ENCODE assay signal across 8 cellular contexts in the genomic region with DNA sequence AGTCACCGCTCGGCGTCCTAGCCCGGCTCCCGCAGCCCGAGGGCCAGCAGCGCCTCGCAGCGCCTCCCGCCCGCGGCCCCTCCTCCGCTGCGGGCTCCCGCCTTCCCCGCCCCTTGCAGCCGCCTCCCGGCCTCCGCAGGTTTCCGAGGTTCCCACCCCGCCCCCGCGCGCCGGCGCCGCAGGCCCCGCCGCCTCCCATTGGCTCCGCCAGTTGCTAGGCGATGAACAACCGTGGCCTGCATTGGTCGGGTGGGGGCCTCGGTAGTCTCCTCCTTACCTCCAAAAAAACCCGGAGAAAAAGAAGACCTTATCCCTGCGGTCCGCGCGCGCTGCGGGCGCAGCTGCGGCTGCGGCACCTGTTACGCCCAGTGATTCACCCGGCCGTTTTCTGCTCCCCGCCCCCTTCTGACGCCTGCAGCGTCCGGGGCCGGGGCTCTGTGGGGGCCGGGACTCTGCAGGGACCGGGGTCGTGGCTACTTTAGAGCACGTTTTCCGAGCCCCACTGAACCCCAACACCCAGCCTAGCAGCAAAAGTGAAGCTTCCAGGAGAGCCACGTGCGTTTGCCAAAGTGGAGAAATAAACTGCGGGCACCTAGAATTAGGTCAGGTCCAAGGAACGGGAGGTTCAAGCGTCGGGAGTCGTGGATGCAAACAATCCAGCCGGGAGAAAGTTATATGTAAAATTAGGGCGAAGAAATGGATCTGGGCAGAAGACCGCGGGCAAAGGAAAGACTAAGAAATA. TPM values are rescaled to one million over a fixed set of nuclear protein-coding genes. Genes with fewer than 3 reads are reported as not detected.
DNase-seq lines count a peak whose midpoint lies in the region; ATAC-seq and TF ChIP-seq lines count a peak whose summit lies in the region.

A gene with protein sequence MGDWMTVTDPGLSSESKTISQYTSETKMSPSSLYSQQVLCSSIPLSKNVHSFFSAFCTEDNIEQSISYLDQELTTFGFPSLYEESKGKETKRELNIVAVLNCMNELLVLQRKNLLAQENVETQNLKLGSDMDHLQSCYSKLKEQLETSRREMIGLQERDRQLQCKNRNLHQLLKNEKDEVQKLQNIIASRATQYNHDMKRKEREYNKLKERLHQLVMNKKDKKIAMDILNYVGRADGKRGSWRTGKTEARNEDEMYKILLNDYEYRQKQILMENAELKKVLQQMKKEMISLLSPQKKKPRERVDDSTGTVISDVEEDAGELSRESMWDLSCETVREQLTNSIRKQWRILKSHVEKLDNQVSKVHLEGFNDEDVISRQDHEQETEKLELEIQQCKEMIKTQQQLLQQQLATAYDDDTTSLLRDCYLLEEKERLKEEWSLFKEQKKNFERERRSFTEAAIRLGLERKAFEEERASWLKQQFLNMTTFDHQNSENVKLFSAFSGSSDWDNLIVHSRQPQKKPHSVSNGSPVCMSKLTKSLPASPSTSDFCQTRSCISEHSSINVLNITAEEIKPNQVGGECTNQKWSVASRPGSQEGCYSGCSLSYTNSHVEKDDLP (minus strand): TSS at position 65 of the 742 bp plus-strand sequence. CDS start 19,242 bp downstream, outside the sequence.

- no peaks in the 10 kb centered on the region for H3K9me3 ChIP-seq in SK-N-SH
- H3K9me3 ChIP-seq in suprapubic skin, result no peaks in the 10 kb centered on the region

- H4K20me1 ChIP-seq in SK-N-SH (ENCODE audit: insufficient read depth), result no peaks in the 10 kb centered on the region; the same call in 1 of the 2 replicates

- H3K79me2 ChIP-seq in SK-N-SH (ENCODE audit: insufficient read depth), result peaks cover 43% of the 10 kb centered on the region

- no peaks in the 10 kb centered on the region for H3K36me3 Mint-ChIP-seq in activated naive CD4-positive, alpha-beta T cell treated with anti-CD3 and anti-CD28 coated beads, Interleukin-2, amount 50 U/mL, for 24 hours

- TF ChIP-seq EP300 in SK-N-SH (IDR thresholded peaks at IDR 0.05; ENCODE audit: borderline replicate concordance in 1 of 2, low read depth in 1 of 2, low read length in 1 of 2), result 0 out of 4 replicates have a peak, but pooled peaks of 1 of the 2 experiments have one; percentile 34
- no peak for TF ChIP-seq EP300 in suprapubic skin (IDR thresholded peaks at IDR 0.05)

- CTCF ChIA-PET in GM10248 (lab: Yijun Ruan, JAX) (interaction anchor here (1.1 kb wide), 1 partner anchor 62 kb away, joined by 3 read pairs; no protein-coding TSS in a partner anchor), SK-N-SH (lab: Yijun Ruan, JAX) (interaction anchor here (0.6 to 1.6 kb wide), 7 partner anchors 11 to 255 kb away, joined by 3 to 5 read pairs (median 3); no protein-coding TSS in a partner anchor)

- H3K4me3 Mint-ChIP-seq in activated naive CD4-positive, alpha-beta T cell treated with anti-CD3 and anti-CD28 coated beads, Interleukin-2, amount 50 U/mL, for 24 hours, result peak within 1 kb of the TSS; percentile 97

- H3K4me3 ChIP-seq in SK-N-SH (ENCODE audit: low read depth in 2 of 2, low read length in 1 of 2) (peak within 1 kb of the TSS; percentile 86 to 91), suprapubic skin (peak within 1 kb of the TSS; percentile 67)

- DNase-seq in GM10248 (ENCODE audit: extremely low spot score), result peak; percentile 97
- peak; percentile 95 for DNase-seq in NCI-H1092 (lab: John Stamatoyannopoulos, UW)
- DNase-seq in SK-N-SH, result peak; percentile 98
- DNase-seq in glomerular endothelial cell (ENCODE audit: extremely low read depth, low read depth, low spot score), result peak; percentile 47
- DNase-seq in nucleus accumbens (lab: John Stamatoyannopoulos, UW), result peak; percentile 61 to 96 (median 92)
- peak; percentile 98 for DNase-seq in suprapubic skin (ENCODE audit: low spot score in 2 of 2)

- peak within 1 kb of the TSS; percentile 99 for H2AFZ ChIP-seq in SK-N-SH (ENCODE audit: low read depth)

- peak; percentile 95 for ATAC-seq in HG02610 (IDR thresholded peaks at IDR 0.05; ENCODE audit: unreplicated experiment)

- 0% methylated on average over 21 of the region's 68 CpGs for WGBS in SK-N-SH (ENCODE audit: low lambda C conversion rate)
- whole genome bisulfite sequencing in suprapubic skin, result under 1% methylated on average over 36 of the region's 68 CpGs

- no peaks in the 10 kb centered on the region for H3K9me2 ChIP-seq in SK-N-SH

- peaks cover 0 to 15% of the 10 kb centered on the region in 2 experiments; a peak in 2 of 4 replicates for H3K4me1 ChIP-seq in SK-N-SH (ENCODE audit: control insufficient read depth in 1 of 2, insufficient read depth in 2 of 2, low read depth in 1 of 2, low read length in 1 of 2)
- H3K4me1 ChIP-seq in suprapubic skin, result peaks cover 21% of the 10 kb centered on the region

- peak within 1 kb of the TSS; percentile 76 for H3K9ac ChIP-seq in SK-N-SH

- peaks cover 70% of the 10 kb centered on the region for H3K4me1 Mint-ChIP-seq in activated naive CD4-positive, alpha-beta T cell treated with anti-CD3 and anti-CD28 coated beads, Interleukin-2, amount 50 U/mL, for 24 hours

- peak within 1 kb of the TSS; percentile 97 for H3K27ac Mint-ChIP-seq in activated naive CD4-positive, alpha-beta T cell treated with anti-CD3 and anti-CD28 coated beads, Interleukin-2, amount 50 U/mL, for 24 hours

- H3K9me3 Mint-ChIP-seq in activated naive CD4-positive, alpha-beta T cell treated with anti-CD3 and anti-CD28 coated beads, Interleukin-2, amount 50 U/mL, for 24 hours, result no peaks in the 10 kb centered on the region

- no peaks in the 10 kb centered on the region for H3K27me3 Mint-ChIP-seq in activated naive CD4-positive, alpha-beta T cell treated with anti-CD3 and anti-CD28 coated beads, Interleukin-2, amount 50 U/mL, for 24 hours

- H3F3A ChIP-seq in SK-N-SH (replicated peaks; ENCODE audit: insufficient read depth), result no peaks in the 10 kb centered on the region

- TF ChIP-seq CTCF in GM10248 (IDR thresholded peaks at IDR 0.05; ENCODE audit: control extremely low read depth, extremely low read depth, low read depth, missing control alignments) (no peak), SK-N-SH (IDR thresholded peaks at IDR 0.05) (no peak), suprapubic skin (IDR thresholded peaks at IDR 0.05) (no peak)

- TF ChIP-seq POLR2A in suprapubic skin (IDR thresholded peaks at IDR 0.05), result no peak

- H3K4me2 ChIP-seq in SK-N-SH, result peak within 1 kb of the TSS; percentile 96

- POLR2A ChIA-PET in GM10248 (lab: Yijun Ruan, JAX) (no interaction called here), SK-N-SH (lab: Yijun Ruan, JAX) (interaction anchor here (0.9 kb wide), 1 partner anchor 27 kb away, joined by 3 read pairs; no protein-coding TSS in a partner anchor)

- peak within 1 kb of the TSS; percentile 64 to 92 for H3K27ac ChIP-seq in SK-N-SH (ENCODE audit: low read depth in 2 of 2, low read length in 1 of 2)
- H3K27ac ChIP-seq in suprapubic skin, result peak within 1 kb of the TSS; percentile 87

- no peak for TF ChIP-seq RAD21 in SK-N-SH (IDR thresholded peaks at IDR 0.05; ENCODE audit: low read length)

- H3K27me3 ChIP-seq in SK-N-SH (ENCODE audit: insufficient read depth) (no peaks in the 10 kb centered on the region), suprapubic skin (no peaks in the 10 kb centered on the region)

- peaks cover 0 to 3% of the 10 kb centered on the region in 2 experiments for H3K36me3 ChIP-seq in SK-N-SH (replicated peaks in 1 of 2; ENCODE audit: control insufficient read depth in 1 of 2, insufficient read depth in 2 of 2, low read length in 1 of 2)
- H3K36me3 ChIP-seq in suprapubic skin, result no peaks in the 10 kb centered on the region

TF ChIP-seq in SK-N-SH, 30 proteins besides CTCF, POLR2A, EP300 and RAD21 (continues in another document):
- TF ChIP-seq SMC3 (IDR thresholded peaks at IDR 0.05; ENCODE audit: low read depth, low read length) (no peak; the same call in 1 of the 2 replicates), FOSL2 (IDR thresholded peaks at IDR 0.05; ENCODE audit: borderline replicate concordance, low read depth) (peak; percentile 65; the same call in 1 of the 2 replicates), RFX5 (IDR thresholded peaks at IDR 0.05; ENCODE audit: low read length) (peak; percentile 79), SIN3A (IDR thresholded peaks at IDR 0.05; ENCODE audit: borderline replicate concordance, low read depth, low read length) (no peak), GABPA (IDR thresholded peaks at IDR 0.05; ENCODE audit: low read depth) (no peak), ELF1 (IDR thresholded peaks at IDR 0.05) (no peak), MEF2A (IDR thresholded peaks at IDR 0.05; ENCODE audit: borderline replicate concordance, low read depth) (no peak)
- TF ChIP-seq, protein P1, sequence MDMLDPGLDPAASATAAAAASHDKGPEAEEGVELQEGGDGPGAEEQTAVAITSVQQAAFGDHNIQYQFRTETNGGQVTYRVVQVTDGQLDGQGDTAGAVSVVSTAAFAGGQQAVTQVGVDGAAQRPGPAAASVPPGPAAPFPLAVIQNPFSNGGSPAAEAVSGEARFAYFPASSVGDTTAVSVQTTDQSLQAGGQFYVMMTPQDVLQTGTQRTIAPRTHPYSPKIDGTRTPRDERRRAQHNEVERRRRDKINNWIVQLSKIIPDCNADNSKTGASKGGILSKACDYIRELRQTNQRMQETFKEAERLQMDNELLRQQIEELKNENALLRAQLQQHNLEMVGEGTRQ (IDR thresholded peaks at IDR 0.05; ENCODE audit: borderline replicate concordance, low read depth, low read length), result no peak
- TF ChIP-seq, protein P2, sequence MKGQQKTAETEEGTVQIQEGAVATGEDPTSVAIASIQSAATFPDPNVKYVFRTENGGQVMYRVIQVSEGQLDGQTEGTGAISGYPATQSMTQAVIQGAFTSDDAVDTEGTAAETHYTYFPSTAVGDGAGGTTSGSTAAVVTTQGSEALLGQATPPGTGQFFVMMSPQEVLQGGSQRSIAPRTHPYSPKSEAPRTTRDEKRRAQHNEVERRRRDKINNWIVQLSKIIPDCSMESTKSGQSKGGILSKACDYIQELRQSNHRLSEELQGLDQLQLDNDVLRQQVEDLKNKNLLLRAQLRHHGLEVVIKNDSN (IDR thresholded peaks at IDR 0.05; ENCODE audit: borderline replicate concordance, low read depth), result no peak

RNA-seq across cellular contexts. Expression of the gene that starts here (rescaled TPM):
- 7.7 and 10.9 TPM in 2 replicates for polyA plus RNA-seq in SK-N-SH (2012; rRNA removed)
- 13.0 and 16.6 TPM in 2 replicates for polyA plus RNA-seq in SK-N-SH (2012; cell fraction: cytosol; rRNA removed)
- polyA plus RNA-seq in SK-N-SH (2012; cell fraction: nucleus; rRNA removed), result 5.7 and 13.3 TPM in 2 replicates
- 3.9 and 4.3 TPM in 2 replicates for total RNA-seq in glomerular endothelial cell
- 10 to 100 TPM in 1 of 4 donors, 1 to 10 TPM in 3; 6.1 to 12.8 (median 9.4) TPM for total RNA-seq in suprapubic skin

Comparison
In these comparisons a context has a peak if more than half of its experiments do, and no peak if none do; other contexts are left out.
1. Peak in every context shown above with its lines: DNase-seq, ATAC-seq, H3K4me3 ChIP-seq and H3K27ac ChIP-seq.
2. DNase-seq: peak in every context shown above with its lines; median percentile 98 in SK-N-SH; 98 in suprapubic skin; 97 in GM10248; 95 in NCI-H1092; 92 in nucleus accumbens; 47 in glomerular endothelial cell.